ENCODE assay signal across 8 cellular contexts in the genomic region with DNA sequence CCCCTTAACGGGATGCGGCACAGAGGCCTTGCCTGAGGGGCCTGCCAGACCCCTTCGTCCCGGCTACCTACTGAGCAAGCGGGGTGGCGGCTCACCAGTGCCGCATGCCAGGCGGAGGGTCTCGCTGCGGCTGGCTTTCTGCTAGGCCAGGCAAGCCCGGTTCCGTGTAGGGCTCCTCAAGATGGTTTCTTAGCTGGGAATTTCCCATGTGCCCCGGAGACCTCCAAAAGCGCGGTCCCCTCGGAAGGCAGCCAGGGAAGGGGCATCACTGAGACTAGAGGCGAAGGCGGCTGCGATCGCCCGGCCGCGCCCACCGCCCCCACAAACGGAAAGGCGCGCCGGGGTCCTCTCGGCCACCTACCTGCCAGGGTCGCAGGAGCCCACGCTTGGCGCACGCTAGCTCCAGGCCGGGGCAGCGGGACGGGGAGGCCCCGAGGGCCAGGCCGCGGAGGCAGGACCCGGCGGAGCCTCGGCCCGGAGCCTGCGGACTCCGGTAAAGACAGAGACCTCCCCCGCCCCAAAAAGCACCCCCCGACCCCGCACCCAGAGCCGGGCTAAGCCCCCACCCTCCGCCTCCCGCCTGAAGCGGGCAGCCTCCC. TPM values are rescaled to one million over a fixed set of nuclear protein-coding genes. Genes with fewer than 3 reads are reported as not detected.
A peak's percentile ranks its signal among the peaks of the same experiment; 100 is the strongest.
DNase-seq lines count a peak whose midpoint lies in the region; ATAC-seq, FAIRE-seq and TF ChIP-seq lines count a peak whose summit lies in the region.

No MANE protein-coding gene starts in this region.

- H3K4me2 ChIP-seq in K562 (ENCODE audit: insufficient read depth, low read length), result peak overlapping the region; percentile 99

- no peaks in the 10 kb centered on the region; the same call in 1 of the 2 replicates for H3K36me3 ChIP-seq in Panc1 (ENCODE audit: control insufficient read depth, insufficient read depth, low read length)
- 0 out of 3 replicates have a peak, but pooled peaks cover 3% of the 10 kb centered on the region for H3K36me3 ChIP-seq in K562 (ENCODE audit: control insufficient read depth, insufficient read depth, low read length)
- H3K36me3 ChIP-seq in kidney epithelial cell (ENCODE audit: control insufficient read depth, insufficient read depth, low read length), result no peaks in the 10 kb centered on the region

- peak; percentile 23 for ATAC-seq in Panc1
- peak; percentile 17 for ATAC-seq in K562
- no peak for ATAC-seq in HG03378 (IDR thresholded peaks at IDR 0.05; ENCODE audit: unreplicated experiment)

- H3K9ac ChIP-seq in K562 (ENCODE audit: insufficient read depth in 1 of 2, low read depth in 2 of 2, low read length in 2 of 2), result peak overlapping the region; percentile 94 to 98; a peak in 3 of 4 replicates

- TF ChIP-seq EP300 in K562 (IDR thresholded peaks at IDR 0.05; ENCODE audit: low read length), result no peak

- in situ Hi-C loops in Panc1 (cut with HindIII; ENCODE audit: low pct_unique_long_range_greater_than_20kb, low sequenced_read_pairs) (no loop called here), K562 (cut with MboI) (no loop called here)

- H3K79me2 ChIP-seq in K562 (ENCODE audit: control insufficient read depth, insufficient read depth, low read length), result peaks cover 27% of the 10 kb centered on the region

- TF ChIP-seq RAD21 in K562 (CRISPR knock-in tag; conservative IDR thresholded peaks at IDR 0.05 in 1 of 2, IDR thresholded peaks at IDR 0.05 in 1 of 2), result no peak

- POLR2A ChIA-PET in Panc1 (lab: Charles Lee) (interaction anchor here (0.6 kb wide), 1 partner anchor 76 kb away, joined by 3 read pairs; no protein-coding TSS in a partner anchor), K562 (lab: Yijun Ruan, JAX) (interaction anchor here (0.6 to 3.3 kb wide), 5 partner anchors 12 to 74 kb away, joined by 3 to 12 read pairs (median 3); no protein-coding TSS in a partner anchor)

- H3K4me1 ChIP-seq in Panc1 (ENCODE audit: control insufficient read depth, insufficient read depth, low read length) (peaks cover 8% of the 10 kb centered on the region), K562 (replicated peaks in 1 of 2; ENCODE audit: control insufficient read depth in 2 of 2, insufficient read depth in 2 of 2, low read length in 2 of 2) (peaks cover 12 to 24% of the 10 kb centered on the region in 2 experiments; a peak in 4 of 5 replicates)

- CTCF ChIA-PET in Panc1 (lab: Charles Lee), result no interaction called here
- CTCF ChIA-PET in K562 (lab: Yijun Ruan, JAX; ENCODE audit: low intra/inter-chr PET ratio), result interaction anchor here (1.3 kb wide), 1 partner anchor 76 kb away, joined by 9 read pairs; a partner anchor contains a TSS

- no peak for FAIRE-seq in K562 (lab: Jason Lieb, UNC)

- DNase-seq in GM03348 (ENCODE audit: low spot score) (peak; percentile 38), Panc1 (ENCODE audit: low read depth, low spot score) (no peak), K562 (ENCODE audit: extremely low read depth in 1 of 4, low spot score in 3 of 4) (peak in 1 of 4 experiments; percentile 27), kidney epithelial cell (ENCODE audit: low read depth) (no peak), mucosa of gallbladder (ENCODE audit: low spot score) (no peak), NCI-H1694 treated with DMSO at 0.1 percent for 48 hours (lab: John Stamatoyannopoulos, UW) (no peak)
- peak; percentile 36 for DNase-seq in stimulated activated CD8-positive, alpha-beta memory T cell treated with anti-CD3 and anti-CD28 coated beads, Interleukin-4, amount 100 ng/mL, for 48 hours

- H3K9me3 ChIP-seq in Panc1 (ENCODE audit: control insufficient read depth, insufficient read depth, low read depth, low read length) (no peaks in the 10 kb centered on the region), K562 (replicated peaks; ENCODE audit: control insufficient read depth, insufficient read depth, low read depth, low read length) (no peaks in the 10 kb centered on the region)

- no peaks in the 10 kb centered on the region for H3K27me3 ChIP-seq in Panc1 (ENCODE audit: control insufficient read depth, insufficient read depth, low read length)
- no peaks in the 10 kb centered on the region for H3K27me3 ChIP-seq in K562 (ENCODE audit: control insufficient read depth in 2 of 2, insufficient read depth in 2 of 2, low read length in 2 of 2)
- H3K27me3 ChIP-seq in kidney epithelial cell (ENCODE audit: control insufficient read depth, insufficient read depth, low read length), result no peaks in the 10 kb centered on the region

- no peak for TF ChIP-seq POLR2A in K562 (conservative IDR thresholded peaks at IDR 0.05)

- peaks cover 18% of the 10 kb centered on the region; the same call in 1 of the 2 replicates for H4K20me1 ChIP-seq in K562 (replicated peaks; ENCODE audit: control insufficient read depth, insufficient read depth, low read length)

- H3K9me1 ChIP-seq in K562 (ENCODE audit: control insufficient read depth, insufficient read depth, low read length), result no peaks in the 10 kb centered on the region

- WGBS in K562 (ENCODE audit: insufficient coverage, low coverage, missing lambda C conversion rate), result 7% methylated on average over 41 of the region's 52 CpGs

- peak overlapping the region; percentile 64 to 69 for H3K4me3 ChIP-seq in Panc1 (ENCODE audit: low read depth in 2 of 2, low read length in 2 of 2)
- H3K4me3 ChIP-seq in K562, result peak overlapping the region; percentile 95
- peak overlapping the region; percentile 85 for H3K4me3 ChIP-seq in kidney epithelial cell (ENCODE audit: low read depth, low read length)

- TF ChIP-seq CTCF in Panc1 (IDR thresholded peaks at IDR 0.05) (no peak), K562 (IDR thresholded peaks at IDR 0.05 in 2 of 3, conservative IDR thresholded peaks at IDR 0.05 in 1 of 3; ENCODE audit: insufficient read depth in 2 of 3, low read depth in 1 of 3, low read length in 3 of 3) (no peak), kidney epithelial cell (IDR thresholded peaks at IDR 0.05; ENCODE audit: insufficient read depth, low read length, poor library complexity, severe bottlenecking) (no peak)

- H2AFZ ChIP-seq in K562 (ENCODE audit: low read depth, low read length), result peak overlapping the region; percentile 100

- intact Hi-C loops in Panc1 (cut with micrococcal nuclease; ENCODE audit: unreplicated experiment) (no loop called here), K562 (cut with micrococcal nuclease) (loop anchor here (2.0 kb wide), 2 partner anchors 76 to 80 kb away; a partner anchor contains a TSS)

- peak overlapping the region; percentile 54; the same call in 1 of the 2 replicates for H3K27ac ChIP-seq in Panc1 (ENCODE audit: low read length)
- peak overlapping the region; percentile 100; the same call in 2 of the 3 replicates for H3K27ac ChIP-seq in K562 (ENCODE audit: extremely low read depth, low read depth, low read length)

- BruUV-seq in Panc1 (replicated peaks; lab: Mats Ljungman, UMichigan), result no TSS peak
- TSS peak; percentile 51 for BruUV-seq in K562 (replicated peaks; lab: Mats Ljungman, UMichigan)

TF ChIP-seq in K562, 482 proteins besides CTCF, POLR2A, EP300 and RAD21 (continues in another document):
- TF ChIP-seq, protein P1, sequence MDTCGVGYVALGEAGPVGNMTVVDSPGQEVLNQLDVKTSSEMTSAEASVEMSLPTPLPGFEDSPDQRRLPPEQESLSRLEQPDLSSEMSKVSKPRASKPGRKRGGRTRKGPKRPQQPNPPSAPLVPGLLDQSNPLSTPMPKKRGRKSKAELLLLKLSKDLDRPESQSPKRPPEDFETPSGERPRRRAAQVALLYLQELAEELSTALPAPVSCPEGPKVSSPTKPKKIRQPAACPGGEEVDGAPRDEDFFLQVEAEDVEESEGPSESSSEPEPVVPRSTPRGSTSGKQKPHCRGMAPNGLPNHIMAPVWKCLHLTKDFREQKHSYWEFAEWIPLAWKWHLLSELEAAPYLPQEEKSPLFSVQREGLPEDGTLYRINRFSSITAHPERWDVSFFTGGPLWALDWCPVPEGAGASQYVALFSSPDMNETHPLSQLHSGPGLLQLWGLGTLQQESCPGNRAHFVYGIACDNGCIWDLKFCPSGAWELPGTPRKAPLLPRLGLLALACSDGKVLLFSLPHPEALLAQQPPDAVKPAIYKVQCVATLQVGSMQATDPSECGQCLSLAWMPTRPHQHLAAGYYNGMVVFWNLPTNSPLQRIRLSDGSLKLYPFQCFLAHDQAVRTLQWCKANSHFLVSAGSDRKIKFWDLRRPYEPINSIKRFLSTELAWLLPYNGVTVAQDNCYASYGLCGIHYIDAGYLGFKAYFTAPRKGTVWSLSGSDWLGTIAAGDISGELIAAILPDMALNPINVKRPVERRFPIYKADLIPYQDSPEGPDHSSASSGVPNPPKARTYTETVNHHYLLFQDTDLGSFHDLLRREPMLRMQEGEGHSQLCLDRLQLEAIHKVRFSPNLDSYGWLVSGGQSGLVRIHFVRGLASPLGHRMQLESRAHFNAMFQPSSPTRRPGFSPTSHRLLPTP (IDR thresholded peaks at IDR 0.05; ENCODE audit: borderline replicate concordance, extremely low read depth, insufficient read length), result no peak
- TF ChIP-seq EGR1 (conservative IDR thresholded peaks at IDR 0.05) (peak; percentile 41; the same call in 1 of the 2 replicates), FOXA1 (IDR thresholded peaks at IDR 0.05; ENCODE audit: borderline replicate concordance) (no peak), ZNF24 (IDR thresholded peaks at IDR 0.05) (no peak)

RNA-seq across cellular contexts. Expression of a gene that starts 23.8 kb away (rescaled TPM):
- total RNA-seq in Panc1 (2021; ENCODE audit: unreplicated experiment), result 47.1 TPM
- 26.1 TPM for polyA plus RNA-seq in Panc1 (2012; ENCODE audit: insufficient read length)
- total RNA-seq in K562 (2011; cell fraction: chromatin; rRNA removed; ENCODE audit: low replicate concordance), result 186 and 197 TPM in 2 replicates
- 71.9 and 74.6 TPM in 2 replicates for total RNA-seq in K562 (2011; cell fraction: nucleolus; rRNA removed)
- total RNA-seq in K562 (2011; cell fraction: nucleoplasm; rRNA removed), result 116 and 129 TPM in 2 replicates
- total RNA-seq in K562 (2014; rRNA removed), result 9.5 and 14.0 TPM in 2 replicates
- total RNA-seq in K562 (2014; rRNA removed; fragmentation: Illumina TruSeq; extraction: Trizol), result 15.7 and 17.8 TPM in 2 replicates
- total RNA-seq in K562 (2015; rRNA removed; fragmentation: Illumina TruSeq; extraction: Trizol), result 9.3 and 10.3 TPM in 2 replicates
- 32.1 and 36.0 TPM in 2 replicates for total RNA-seq in K562 (2021)
- 12.3 and 14.2 TPM in 2 replicates for polyA plus RNA-seq in K562 (2011; rRNA removed)
- polyA plus RNA-seq in K562 (2011; cell fraction: cytosol; rRNA removed), result 5.0 and 6.0 TPM in 2 replicates
- polyA plus RNA-seq in K562 (2011; cell fraction: nucleus; rRNA removed), result 39.1 and 45.0 TPM in 2 replicates
- 16.9 and 18.8 TPM in 2 replicates for polyA plus RNA-seq in K562 (2012)
- polyA plus RNA-seq in K562 (2014; fragmentation: Illumina TruSeq; extraction: Trizol), result 22.3 and 27.0 TPM in 2 replicates
- polyA plus RNA-seq in K562 (2014; fragmentation: Nextera tagmentation; extraction: Ambion mirVana), result under 1 TPM; 0.53 to 0.56 TPM
- polyA plus RNA-seq in K562 (2014; rRNA removed), result 13.9 and 15.2 TPM in 2 replicates
- 30.0 and 32.4 TPM in 2 replicates for polyA minus RNA-seq in K562 (2011; rRNA and poly(A)+ RNA removed)
- polyA minus RNA-seq in K562 (2011; cell fraction: cytosol; rRNA and poly(A)+ RNA removed), result 14.7 and 15.1 TPM in 2 replicates
- polyA minus RNA-seq in K562 (2011; cell fraction: nucleus; rRNA and poly(A)+ RNA removed), result 25.6 and 42.9 TPM in 2 replicates
- 38.9 and 53.1 TPM in 2 replicates for total RNA-seq in kidney epithelial cell
- total RNA-seq in mucosa of gallbladder, result 61.4 TPM

Comparison
In these comparisons a context has a peak if more than half of its experiments do, and no peak if none do; other contexts are left out.
1. DNase-seq: peak in GM03348 (single experiment) and stimulated activated CD8-positive, alpha-beta memory T cell treated with anti-CD3 and anti-CD28 coated beads, Interleukin-4, amount 100 ng/mL, for 48 hours (single experiment); none in Panc1 (single experiment), kidney epithelial cell (single experiment), mucosa of gallbladder (single experiment) and NCI-H1694 treated with DMSO at 0.1 percent for 48 hours (single experiment).
2. Peak in every context shown above with its lines, with median percentiles within 50 percentile points of each other: H3K4me3 ChIP-seq.